In genomic region chr15:90915808-90916440, GRCh38 we compare ENCODE assay signal across 9 cellular contexts. TPM values are rescaled to one million over a fixed set of nuclear protein-coding genes. Genes with fewer than 3 reads are reported as not detected.
DNase-seq lines count a peak whose midpoint lies in the region; TF ChIP-seq lines count a peak whose summit lies in the region.
"Had no signal": no experiment of that assay in that cellular context is flagged by ENCODE, and none has a peak within 500 bp of the region (broad histone marks: within the 10 kb centered on the region; RNA-seq: fewer than 3 reads in every experiment).

No MANE protein-coding gene starts in this region.

- H3K4me1 Mint-ChIP-seq in HFFc6 (ENCODE audit: low read depth), result no peaks in the 10 kb centered on the region

- CTCF ChIA-PET in OCI-LY7 (lab: Charles Lee; ENCODE audit: unreplicated experiment), result interaction anchor here (1.0 kb wide), 1 partner anchor 19 kb away, joined by 5 read pairs; the partner anchor contains the start of gene UNC45A

- peak overlapping the region; percentile 46 for H3K27ac ChIP-seq in OCI-LY7 (ENCODE audit: low read depth, low read length, poor library complexity, severe bottlenecking)

- peak overlapping the region; percentile 9 for H3K4me3 ChIP-seq in OCI-LY7 (ENCODE audit: low read depth, low read length, poor library complexity, severe bottlenecking)

- intact Hi-C loops in OCI-LY7 (cut with micrococcal nuclease; ENCODE audit: unreplicated experiment), result no loop called here
- intact Hi-C loops in cardiac septum (cut with DNase I), result no loop called here

- H3K9me3 ChIP-seq in OCI-LY7 (ENCODE audit: low read length), result no peaks in the 10 kb centered on the region

- H3K27me3 Mint-ChIP-seq in HFFc6 (ENCODE audit: insufficient read depth), result no peaks in the 10 kb centered on the region
- H3K27me3 Mint-ChIP-seq: naive thymus-derived CD8-positive, alpha-beta T cell had no signal

- no TSS peak for BruUV-seq in OCI-LY7 (replicated peaks; lab: Mats Ljungman, UMichigan)

- H2AFZ ChIP-seq in OCI-LY7 (ENCODE audit: low read length), result 0 out of 2 replicates have a peak overlapping the region, but pooled peaks have one; percentile 5

- no peaks in the 10 kb centered on the region for H3K79me2 ChIP-seq in OCI-LY7 (ENCODE audit: insufficient read depth, low read depth, low read length)

- H3K9me3 Mint-ChIP-seq in HFFc6, result no peaks in the 10 kb centered on the region
- H3K9me3 Mint-ChIP-seq: naive thymus-derived CD8-positive, alpha-beta T cell had no signal

- DNase-seq in OCI-LY7 (ENCODE audit: low spot score), result peak; percentile 74
- peak; percentile 93 for DNase-seq in cardiac septum (ENCODE audit: low spot score)
- peak; percentile 19 for DNase-seq in retina
- DNase-seq in AG08396 (ENCODE audit: low spot score), result no peak
- DNase-seq in HFFc6, result no peak
- no peak for DNase-seq in NCI-H1105 treated with DMSO at 0.1 percent for 48 hours (lab: John Stamatoyannopoulos, UW)
- DNase-seq: effector memory CD4-positive, alpha-beta T cell; naive thymus-derived CD8-positive, alpha-beta T cell; NK-92 treated with Interleukin-12 subunit alpha and Interleukin-12 subunit beta, amount 100 ng/mL, for 24 hours had no signal

- no peaks in the 10 kb centered on the region for H3K36me3 ChIP-seq in OCI-LY7 (ENCODE audit: insufficient read depth, low read length)

- POLR2A ChIA-PET in OCI-LY7 (lab: Charles Lee), result interaction anchor here (0.7 kb wide), 1 partner anchor 573 kb away, joined by 3 read pairs; no protein-coding TSS in a partner anchor

- H4K20me1 ChIP-seq in OCI-LY7 (ENCODE audit: insufficient read depth, low read length), result no peaks in the 10 kb centered on the region

- peaks cover 12% of the 10 kb centered on the region for H3K36me3 Mint-ChIP-seq in HFFc6 (ENCODE audit: low read depth)

- H3K4me3 Mint-ChIP-seq in HFFc6, result no peak overlapping the region

- H3K27ac Mint-ChIP-seq in HFFc6, result no peak overlapping the region

- H3K4me1 ChIP-seq in OCI-LY7 (ENCODE audit: insufficient read depth, low read length, poor library complexity, severe bottlenecking), result peaks cover 24% of the 10 kb centered on the region

- no peak for TF ChIP-seq CTCF in OCI-LY7 (conservative IDR thresholded peaks at IDR 0.05; ENCODE audit: low read length)
- no peak for TF ChIP-seq CTCF in HFFc6 (IDR thresholded peaks at IDR 0.05)

- peak overlapping the region; percentile 33 for H3K4me2 ChIP-seq in OCI-LY7 (ENCODE audit: low read length)

- H3K9me2 ChIP-seq in OCI-LY7 (ENCODE audit: insufficient read depth, low read length), result no peaks in the 10 kb centered on the region

RNA-seq across cellular contexts. Expression of gene MAN2A2, which starts 12.8 kb away (rescaled TPM):
- 6.6 and 12.2 TPM in 2 replicates for total RNA-seq in OCI-LY7 (2014; rRNA removed; shearing (Covaris generic))
- total RNA-seq in OCI-LY7 (2022) (11.6 and 17.4 TPM in 2 replicates), cardiac septum (73.3 TPM)
- total RNA-seq in HFFc6 (2021; fragmentation: NEBNext Ultra II Directional; extraction: Animal tissue kit (Norgen Biotek cat#: 25700)), result 10 to 100 TPM; 15.8 to 26.9 (median 23.4) TPM

RNA-seq across cellular contexts. Expression of gene HDDC3, which starts 16.4 kb away (rescaled TPM):
- 31.8 and 35.8 TPM in 2 replicates for total RNA-seq in OCI-LY7 (2014; rRNA removed; shearing (Covaris generic))
- 38.6 and 39.7 TPM in 2 replicates for total RNA-seq in OCI-LY7 (2022)
- 11.8 TPM for total RNA-seq in cardiac septum
- 10 to 100 TPM; 11.2 to 15.7 (median 13.5) TPM for total RNA-seq in HFFc6 (2021; fragmentation: NEBNext Ultra II Directional; extraction: Animal tissue kit (Norgen Biotek cat#: 25700))

RNA-seq across cellular contexts. Expression of gene UNC45A, which starts 19.2 kb away (rescaled TPM):
- total RNA-seq in OCI-LY7 (2014; rRNA removed; shearing (Covaris generic)), result 38.3 and 46.1 TPM in 2 replicates
- total RNA-seq in OCI-LY7 (2022), result 62.3 and 68.0 TPM in 2 replicates
- 27.2 TPM for total RNA-seq in cardiac septum
- 10 to 100 TPM; 65.3 to 77.5 (median 72.1) TPM for total RNA-seq in HFFc6 (2021; fragmentation: NEBNext Ultra II Directional; extraction: Animal tissue kit (Norgen Biotek cat#: 25700))

RNA-seq across cellular contexts. Expression of gene FES, which starts 31.6 kb away (rescaled TPM):
- total RNA-seq in OCI-LY7 (2014; rRNA removed; shearing (Covaris generic)), result 3.3 and 4.7 TPM in 2 replicates
- total RNA-seq in OCI-LY7 (2022) (3.0 and 3.2 TPM in 2 replicates), cardiac septum (16.2 TPM)
- total RNA-seq in HFFc6 (2021; fragmentation: NEBNext Ultra II Directional; extraction: Animal tissue kit (Norgen Biotek cat#: 25700)), result 1 to 10 TPM in 4 of 6 experiments, under 1 TPM in 2; 0.41 to 1.4 (median 1.1) TPM

RNA-seq across cellular contexts. Expression of gene RCCD1, which starts 38.8 kb away (rescaled TPM):
- total RNA-seq in OCI-LY7 (2014; rRNA removed; shearing (Covaris generic)), result 74.8 and 77.7 TPM in 2 replicates
- total RNA-seq in OCI-LY7 (2022) (84.5 and 96.9 TPM in 2 replicates), cardiac septum (10.8 TPM)
- 10 to 100 TPM; 13.7 to 16.4 (median 14.2) TPM for total RNA-seq in HFFc6 (2021; fragmentation: NEBNext Ultra II Directional; extraction: Animal tissue kit (Norgen Biotek cat#: 25700))

Comparison
In these comparisons a context has a peak if more than half of its experiments do, and no peak if none do; other contexts are left out.
1. DNase-seq: peak in OCI-LY7 (single experiment), cardiac septum (single experiment) and retina (single experiment); none in AG08396 (single experiment), HFFc6 (single experiment) and NCI-H1105 treated with DMSO at 0.1 percent for 48 hours (single experiment).